In genomic region chr9:106752581-106752980, GRCh38 we compare ENCODE assay signal across 13 cellular contexts.
DNase-seq lines count a peak whose midpoint lies in the region; ATAC-seq and TF ChIP-seq lines count a peak whose summit lies in the region.
"Had no signal": no experiment of that assay in that cellular context is flagged by ENCODE, and none has a peak within 500 bp of the region (broad histone marks: within the 10 kb centered on the region; RNA-seq: fewer than 3 reads in every experiment).

No MANE protein-coding gene starts in this region.

- H3K79me2 ChIP-seq in MM.1S (ENCODE audit: low read length): no peaks in the 10 kb centered on the region

- TF ChIP-seq CTCF in MM.1S (IDR thresholded peaks at IDR 0.05; ENCODE audit: low read length) (no peak), left lung (IDR thresholded peaks at IDR 0.05) (no peak)

- ATAC-seq in HG02610 (IDR thresholded peaks at IDR 0.05; ENCODE audit: unreplicated experiment): peak; percentile 3
- peak; percentile 34 for ATAC-seq in left lung
- ATAC-seq in left colon: no peak

- no peaks in the 10 kb centered on the region for H3K9me3 ChIP-seq in MM.1S (replicated peaks; ENCODE audit: insufficient read depth, low read length)
- H3K9me3 ChIP-seq in left lung: no peaks in the 10 kb centered on the region
- H3K9me3 ChIP-seq in HAP-1: no peaks in the 10 kb centered on the region
- H3K9me3 ChIP-seq: prostate gland, tibial artery had no signal

- H3K27ac ChIP-seq in MM.1S (ENCODE audit: low read length): peak overlapping the region; percentile 38; the same call in 1 of the 2 replicates
- H3K27ac ChIP-seq in left lung: no peak overlapping the region
- H3K27ac ChIP-seq: prostate gland, tibial artery had no signal

- H3K4me2 ChIP-seq in MM.1S (ENCODE audit: low read depth, low read length): peak overlapping the region; percentile 18; the same call in 1 of the 2 replicates

- H3K9ac ChIP-seq in MM.1S (ENCODE audit: low read length): no peak overlapping the region

- peak; percentile 25 for DNase-seq in EL
- DNase-seq in MM.1S: no peak
- no peak for DNase-seq in left lung
- no peak for DNase-seq in left colon
- DNase-seq in HAP-1 (ENCODE audit: low spot score in 2 of 2): no peak
- no peak for DNase-seq in NK-92 (lab: John Stamatoyannopoulos, UW; ENCODE audit: unreplicated experiment)
- DNase-seq in cortex of kidney (lab: John Stamatoyannopoulos, UW): no peak
- DNase-seq: AML-193; central memory CD4-positive, alpha-beta T cell; kidney; tibial artery had no signal

- H3K9me2 ChIP-seq in MM.1S (replicated peaks; ENCODE audit: insufficient read depth, low read length): no peaks in the 10 kb centered on the region

- H2AFZ ChIP-seq in MM.1S (ENCODE audit: low read length): peak overlapping the region; percentile 52

- H3K36me3 ChIP-seq in MM.1S (replicated peaks; ENCODE audit: insufficient read depth, low read length) (no peaks in the 10 kb centered on the region), left lung (no peaks in the 10 kb centered on the region), HAP-1 (replicated peaks) (no peaks in the 10 kb centered on the region)
- H3K36me3 ChIP-seq: prostate gland, tibial artery had no signal

- in situ Hi-C loops in HAP-1 (cut with MboI; ENCODE audit: low sequenced_read_pairs): no loop called here

- intact Hi-C loops in left lung (cut with DNase I): no loop called here
- intact Hi-C loops in left colon (cut with DNase I, micrococcal nuclease): no loop called here

- H3K4me1 ChIP-seq in MM.1S (ENCODE audit: low read length) (peaks cover 14% of the 10 kb centered on the region), left lung (no peaks in the 10 kb centered on the region), HAP-1 (no peaks in the 10 kb centered on the region)
- H3K4me1 ChIP-seq: prostate gland, tibial artery had no signal

- H3K4me3 ChIP-seq in MM.1S (ENCODE audit: low read length) (no peak overlapping the region), left lung (no peak overlapping the region), HAP-1 (no peak overlapping the region)
- H3K4me3 ChIP-seq: prostate gland, tibial artery had no signal

- 0 out of 2 replicates have a peak, but pooled peaks cover 7% of the 10 kb centered on the region for H3F3A ChIP-seq in MM.1S (ENCODE audit: insufficient read depth, low read length)

- H3K27me3 ChIP-seq in MM.1S (replicated peaks; ENCODE audit: insufficient read depth, low read length) (no peaks in the 10 kb centered on the region), left lung (no peaks in the 10 kb centered on the region), HAP-1 (ENCODE audit: low read depth) (no peaks in the 10 kb centered on the region)
- H3K27me3 ChIP-seq: tibial artery had no signal

- no peaks in the 10 kb centered on the region for H4K20me1 ChIP-seq in MM.1S (ENCODE audit: insufficient read depth, low read length)
